23 cellular contexts compared by ENCODE assay signal in genomic region chr21:44312089-44312488, GRCh38. TPM values are rescaled to one million over a fixed set of nuclear protein-coding genes. Genes with fewer than 3 reads are reported as not detected.
DNase-seq lines count a peak whose midpoint lies in the region; ATAC-seq and TF ChIP-seq lines count a peak whose summit lies in the region.
"Had no signal": no experiment of that assay in that cellular context is flagged by ENCODE, and none has a peak within 500 bp of the region (broad histone marks: within the 10 kb centered on the region; RNA-seq: fewer than 3 reads in every experiment).

No MANE protein-coding gene starts in this region.

- no peak overlapping the region for H3K18ac ChIP-seq in IMR-90 (ENCODE audit: low read depth, low read length)

- peaks cover 5% of the 10 kb centered on the region; the same call in 1 of the 2 replicates for H3K9me1 ChIP-seq in IMR-90 (ENCODE audit: insufficient read depth, low read length)

- peak overlapping the region; percentile 18 for H3K27ac Mint-ChIP-seq in activated T-cell treated with anti-CD3 and anti-CD28 coated beads, Interleukin-2, amount 50 U/mL, for 24 hours
- no peak overlapping the region for H3K27ac Mint-ChIP-seq in activated T-cell treated with anti-CD3 and anti-CD28 coated beads, Interleukin-2, amount 50 U/mL, for 72 hours
- H3K27ac Mint-ChIP-seq in stimulated activated naive B cell treated with anti-CD40 and anti-IgM and Interleukin-4, amounts not matched to agents 10 μg/mL and 1 μg/mL and 100 μg/mL, for 72 hours: peak overlapping the region; percentile 39
- H3K27ac Mint-ChIP-seq: CD4-positive, alpha-beta T cell; GM23338; HFFc6 had no signal

- peaks cover 70% of the 10 kb centered on the region for H3K36me3 ChIP-seq in IMR-90 (ENCODE audit: control insufficient read depth, insufficient read depth, low read length)
- H3K36me3 ChIP-seq: BE2C had no signal

- TF ChIP-seq RAD21 in IMR-90 (IDR thresholded peaks at IDR 0.05; ENCODE audit: low read length): no peak

- no peak overlapping the region for H2AFZ ChIP-seq in IMR-90 (replicated peaks; ENCODE audit: low read length, poor library complexity)
- H2AFZ ChIP-seq: GM23338 had no signal

- peaks cover 7 to 20% of the 10 kb centered on the region in 2 experiments; a peak in 3 of 4 replicates for H3K79me1 ChIP-seq in IMR-90 (ENCODE audit: low read depth in 1 of 2, low read length in 2 of 2)

- no peak overlapping the region for H3K9ac ChIP-seq in IMR-90 (ENCODE audit: low read depth, low read length)
- H3K9ac ChIP-seq: BLaER1 treated with 17β-estradiol and CSF1 and Interleukin-3, amounts not matched to agents 10 nM and 100 nM had no signal

- no peak overlapping the region for H4K91ac ChIP-seq in IMR-90 (ENCODE audit: insufficient read depth, low read depth, low read length)

- ATAC-seq in activated T-cell treated with anti-CD3 and anti-CD28 coated beads, Interleukin-2, amount 50 U/mL, for 72 hours (replicated peaks in 1 of 2): no peak
- no peak for ATAC-seq in IMR-90 (ENCODE audit: low read depth)
- no peak for ATAC-seq in stimulated activated naive B cell treated with anti-CD40 and anti-IgM and Interleukin-4, amounts not matched to agents 10 μg/mL and 1 μg/mL and 100 μg/mL, for 72 hours (replicated peaks)
- ATAC-seq: GM12878, GM23338 had no signal

- no peak for TF ChIP-seq CTCF in IMR-90 (conservative IDR thresholded peaks at IDR 0.05; ENCODE audit: low read depth, low read length)

- H2BK20ac ChIP-seq in IMR-90 (ENCODE audit: low read depth, low read length): no peak overlapping the region

- H2AK9ac ChIP-seq in IMR-90 (replicated peaks; ENCODE audit: low read depth, low read length, poor library complexity): peak overlapping the region; percentile 72

- DNase-seq in activated T-cell treated with anti-CD3 and anti-CD28 coated beads, Interleukin-2, amount 50 U/mL, for 24 hours: no peak
- no peak for DNase-seq in activated T-cell treated with anti-CD3 and anti-CD28 coated beads, Interleukin-2, amount 50 U/mL, for 72 hours
- no peak for DNase-seq in IMR-90
- no peak for DNase-seq in stimulated activated naive B cell treated with anti-CD40 and anti-IgM and Interleukin-4, amounts not matched to agents 10 μg/mL and 1 μg/mL and 100 μg/mL, for 72 hours
- DNase-seq in activated CD8-positive, alpha-beta memory T cell treated with anti-CD3 and anti-CD28 coated beads, Interleukin-2, amount 50 U/mL, for 4 hours: no peak
- no peak for DNase-seq in inferior parietal cortex (ENCODE audit: extremely low spot score)
- DNase-seq: AML-193; BE2C; CD4-positive, alpha-beta T cell; CD8-positive, alpha-beta memory T cell; DMS 273 treated with DMSO at 0.1 percent for 48 hours; DMS79; EL; GDM1; HFFc6 had no signal

- TF ChIP-seq POLR2A in IMR-90 (IDR thresholded peaks at IDR 0.05; ENCODE audit: low read depth, low read length): no peak

- POLR2A ChIA-PET in IMR-90 (lab: Charles Lee; ENCODE audit: unreplicated experiment): no interaction called here

- in situ Hi-C loops in IMR-90 (cut with MboI; ENCODE audit: low sequenced_read_pairs): no loop called here

- dilution Hi-C loops in IMR-90 (cut with HindIII; ENCODE audit: low sequenced_read_pairs, unreplicated experiment): no loop called here

- H3K4me2 ChIP-seq in IMR-90 (ENCODE audit: low read depth, low read length): no peak overlapping the region
- H3K4me2 ChIP-seq: BLaER1 treated with 17β-estradiol and CSF1 and Interleukin-3, amounts not matched to agents 10 nM and 100 nM; GM23338 had no signal

- no peak overlapping the region for H3K4ac ChIP-seq in IMR-90 (ENCODE audit: low read depth, low read length)

- no peak overlapping the region for H3K23ac ChIP-seq in IMR-90 (ENCODE audit: low read depth, low read length)

- H3K9me3 ChIP-seq in IMR-90 (ENCODE audit: control insufficient read depth, insufficient read depth, low read length): no peaks in the 10 kb centered on the region
- H3K9me3 ChIP-seq: BE2C; BLaER1 treated with 17β-estradiol and CSF1 and Interleukin-3, amounts not matched to agents 10 nM and 100 nM; HAP-1 had no signal

- H3K4me1 Mint-ChIP-seq in activated T-cell treated with anti-CD3 and anti-CD28 coated beads, Interleukin-2, amount 50 U/mL, for 24 hours (ENCODE audit: low read depth): peaks cover 1% of the 10 kb centered on the region
- H3K4me1 Mint-ChIP-seq in activated T-cell treated with anti-CD3 and anti-CD28 coated beads, Interleukin-2, amount 50 U/mL, for 72 hours (ENCODE audit: low read depth): no peaks in the 10 kb centered on the region
- peaks cover 9 to 24% of the 10 kb centered on the region in 2 donors for H3K4me1 Mint-ChIP-seq in stimulated activated naive B cell treated with anti-CD40 and anti-IgM and Interleukin-4, amounts not matched to agents 10 μg/mL and 1 μg/mL and 100 μg/mL, for 72 hours
- H3K4me1 Mint-ChIP-seq: CD14-positive monocyte had no signal

- H3K4me3 ChIP-seq in IMR-90 (ENCODE audit: insufficient read depth, low read depth, low read length): no peak overlapping the region
- H3K4me3 ChIP-seq: BLaER1 treated with 17β-estradiol and CSF1 and Interleukin-3, amounts not matched to agents 10 nM and 100 nM; GM12878; GM23338; HAP-1 had no signal

- no peak overlapping the region for H2AK5ac ChIP-seq in IMR-90 (ENCODE audit: low read depth, low read length)

- CTCF ChIA-PET in IMR-90 (lab: Yijun Ruan, JAX): no interaction called here

- H4K8ac ChIP-seq in IMR-90 (ENCODE audit: low read depth in 2 of 2, low read length in 2 of 2): no peak overlapping the region

- H3K4me1 ChIP-seq in IMR-90 (ENCODE audit: control insufficient read depth, insufficient read depth, low read length): peaks cover 5% of the 10 kb centered on the region; the same call in 1 of the 2 replicates
- H3K4me1 ChIP-seq: BE2C, HAP-1 had no signal

- H4K20me1 ChIP-seq in IMR-90 (ENCODE audit: insufficient read depth, low read length): peaks cover 21% of the 10 kb centered on the region

- intact Hi-C loops in IMR-90 (cut with micrococcal nuclease): no loop called here

- no peak overlapping the region for H2BK120ac ChIP-seq in IMR-90 (ENCODE audit: low read depth, low read length)

- 85% methylated on average over 10 of the region's 22 CpGs; no CpG with 5 or more reads in 1 of the 2 experiments for WGBS in IMR-90 (ENCODE audit: extremely low coverage in 2 of 2, insufficient read length in 1 of 2), 2 experiments

- H4K5ac ChIP-seq in IMR-90 (ENCODE audit: low read depth, low read length): no peak overlapping the region

- H3K4me3 Mint-ChIP-seq in activated T-cell treated with anti-CD3 and anti-CD28 coated beads, Interleukin-2, amount 50 U/mL, for 24 hours: no peak overlapping the region
- no peak overlapping the region for H3K4me3 Mint-ChIP-seq in activated T-cell treated with anti-CD3 and anti-CD28 coated beads, Interleukin-2, amount 50 U/mL, for 72 hours
- H3K4me3 Mint-ChIP-seq in stimulated activated naive B cell treated with anti-CD40 and anti-IgM and Interleukin-4, amounts not matched to agents 10 μg/mL and 1 μg/mL and 100 μg/mL, for 72 hours: no peak overlapping the region
- H3K4me3 Mint-ChIP-seq: CD14-positive monocyte; CD4-positive, alpha-beta T cell; GM23338; HFFc6 had no signal

- H3K27me3 ChIP-seq in IMR-90 (ENCODE audit: control insufficient read depth, insufficient read depth, low read length): no peaks in the 10 kb centered on the region
- H3K27me3 ChIP-seq: BE2C; BLaER1 treated with 17β-estradiol and CSF1 and Interleukin-3, amounts not matched to agents 10 nM and 100 nM had no signal

- no TSS peak for BruUV-seq in IMR-90 (replicated peaks; lab: Mats Ljungman, UMichigan)

- no peak overlapping the region for H3K27ac ChIP-seq in IMR-90 (ENCODE audit: insufficient read depth, low read length)
- H3K27ac ChIP-seq: 22Rv1; BLaER1 treated with 17β-estradiol and CSF1 and Interleukin-3, amounts not matched to agents 10 nM and 100 nM had no signal

- no peak overlapping the region for H2BK5ac ChIP-seq in IMR-90 (ENCODE audit: low read depth, low read length, poor library complexity, severe bottlenecking)

- H3K9me3 Mint-ChIP-seq in activated T-cell treated with anti-CD3 and anti-CD28 coated beads, Interleukin-2, amount 50 U/mL, for 24 hours: no peaks in the 10 kb centered on the region
- H3K9me3 Mint-ChIP-seq in activated T-cell treated with anti-CD3 and anti-CD28 coated beads, Interleukin-2, amount 50 U/mL, for 72 hours: no peaks in the 10 kb centered on the region
- no peaks in the 10 kb centered on the region for H3K9me3 Mint-ChIP-seq in stimulated activated naive B cell treated with anti-CD40 and anti-IgM and Interleukin-4, amounts not matched to agents 10 μg/mL and 1 μg/mL and 100 μg/mL, for 72 hours
- H3K9me3 Mint-ChIP-seq: CD14-positive monocyte; CD4-positive, alpha-beta T cell; CD8-positive, alpha-beta memory T cell; GM23338; HFFc6 had no signal

- no peak overlapping the region for H3K56ac ChIP-seq in IMR-90 (ENCODE audit: extremely low read depth, insufficient read depth, low read length)

- peaks cover 75% of the 10 kb centered on the region for H3K36me3 Mint-ChIP-seq in activated T-cell treated with anti-CD3 and anti-CD28 coated beads, Interleukin-2, amount 50 U/mL, for 24 hours (ENCODE audit: low read depth)
- H3K36me3 Mint-ChIP-seq in activated T-cell treated with anti-CD3 and anti-CD28 coated beads, Interleukin-2, amount 50 U/mL, for 72 hours (ENCODE audit: insufficient read depth in 2 of 2): peaks cover 4 to 5% of the 10 kb centered on the region in 2 donors
- peaks cover 34 to 53% of the 10 kb centered on the region in 2 donors for H3K36me3 Mint-ChIP-seq in stimulated activated naive B cell treated with anti-CD40 and anti-IgM and Interleukin-4, amounts not matched to agents 10 μg/mL and 1 μg/mL and 100 μg/mL, for 72 hours

- no peaks in the 10 kb centered on the region for H3K27me3 Mint-ChIP-seq in activated T-cell treated with anti-CD3 and anti-CD28 coated beads, Interleukin-2, amount 50 U/mL, for 24 hours
- no peaks in the 10 kb centered on the region for H3K27me3 Mint-ChIP-seq in activated T-cell treated with anti-CD3 and anti-CD28 coated beads, Interleukin-2, amount 50 U/mL, for 72 hours (ENCODE audit: low read depth)
- H3K27me3 Mint-ChIP-seq in stimulated activated naive B cell treated with anti-CD40 and anti-IgM and Interleukin-4, amounts not matched to agents 10 μg/mL and 1 μg/mL and 100 μg/mL, for 72 hours: no peaks in the 10 kb centered on the region
- H3K27me3 Mint-ChIP-seq: CD4-positive, alpha-beta T cell had no signal

- H3K14ac ChIP-seq in IMR-90 (replicated peaks; ENCODE audit: low read depth, low read length): no peak overlapping the region

- no peak overlapping the region for H2BK15ac ChIP-seq in IMR-90 (ENCODE audit: low read depth, low read length)

RNA-seq across cellular contexts. Expression of gene PFKL, which starts 12.2 kb away (rescaled TPM):
- 100 to 1,000 TPM; 104 to 109 TPM for total RNA-seq in activated T-cell treated with anti-CD3 and anti-CD28 coated beads, Interleukin-2, amount 50 U/mL, for 72 hours
- total RNA-seq in IMR-90 (2012; rRNA removed): 100 and 103 TPM in 2 replicates
- polyA plus RNA-seq in IMR-90 (2012; rRNA removed): 126 and 131 TPM in 2 replicates
- 121 and 205 TPM in 2 replicates for polyA plus RNA-seq in IMR-90 (2012; cell fraction: cytosol; rRNA removed)
- 315 and 685 TPM in 2 replicates for polyA plus RNA-seq in IMR-90 (2012; cell fraction: nucleus; rRNA removed; ENCODE audit: low replicate concordance)

RNA-seq across cellular contexts. Expression of gene AIRE, which starts 26.4 kb away (rescaled TPM):
- not detected for total RNA-seq in activated T-cell treated with anti-CD3 and anti-CD28 coated beads, Interleukin-2, amount 50 U/mL, for 72 hours
- not detected in 2 replicates for total RNA-seq in IMR-90 (2012; rRNA removed)
- polyA plus RNA-seq in IMR-90 (2012; rRNA removed): 0.03 and 0.05 TPM in 2 replicates
- polyA plus RNA-seq in IMR-90 (2012; cell fraction: cytosol; rRNA removed): not detected in 2 replicates
- 0.54 and 0.91 TPM in 2 replicates for polyA plus RNA-seq in IMR-90 (2012; cell fraction: nucleus; rRNA removed; ENCODE audit: low replicate concordance)
- total RNA-seq: CD8-positive, alpha-beta memory T cell; H4 had no signal
- polyA plus RNA-seq: AG04450, CD14-positive monocyte, GM23338 had no signal

RNA-seq across cellular contexts. Expression of gene CFAP410, which starts 27.1 kb away (rescaled TPM):
- 10 to 100 TPM; 14.5 to 17.2 TPM for total RNA-seq in activated T-cell treated with anti-CD3 and anti-CD28 coated beads, Interleukin-2, amount 50 U/mL, for 72 hours
- total RNA-seq in IMR-90 (2012; rRNA removed): 3.3 and 3.8 TPM in 2 replicates
- polyA plus RNA-seq in IMR-90 (2012; rRNA removed): 10.3 and 12.4 TPM in 2 replicates
- polyA plus RNA-seq in IMR-90 (2012; cell fraction: cytosol; rRNA removed): 18.3 and 20.2 TPM in 2 replicates
- polyA plus RNA-seq in IMR-90 (2012; cell fraction: nucleus; rRNA removed; ENCODE audit: low replicate concordance): 43.6 and 107 TPM in 2 replicates

RNA-seq across cellular contexts. Expression of gene TRPM2, which starts 41.3 kb away (rescaled TPM):
- 1 to 10 TPM; 2.4 to 3.2 TPM for total RNA-seq in activated T-cell treated with anti-CD3 and anti-CD28 coated beads, Interleukin-2, amount 50 U/mL, for 72 hours
- not detected in 2 replicates for total RNA-seq in IMR-90 (2012; rRNA removed)
- not detected in 2 replicates for polyA plus RNA-seq in IMR-90 (2012; rRNA removed)
- polyA plus RNA-seq in IMR-90 (2012; cell fraction: cytosol; rRNA removed): not detected in 2 replicates
- 0.05 TPM in 1 of 2 replicates, not detected in the other for polyA plus RNA-seq in IMR-90 (2012; cell fraction: nucleus; rRNA removed; ENCODE audit: low replicate concordance)
- polyA plus RNA-seq: AG04450 had no signal

RNA-seq across cellular contexts. Expression of gene DNMT3L, which starts 50.4 kb away (rescaled TPM):
- total RNA-seq in activated T-cell treated with anti-CD3 and anti-CD28 coated beads, Interleukin-2, amount 50 U/mL, for 72 hours: not detected
- total RNA-seq in IMR-90 (2012; rRNA removed): not detected in 2 replicates
- polyA plus RNA-seq in IMR-90 (2012; rRNA removed): not detected in 2 replicates
- polyA plus RNA-seq in IMR-90 (2012; cell fraction: cytosol; rRNA removed): not detected in 2 replicates
- polyA plus RNA-seq in IMR-90 (2012; cell fraction: nucleus; rRNA removed; ENCODE audit: low replicate concordance): not detected in 2 replicates
- total RNA-seq: CD4-positive, alpha-beta T cell; CD8-positive, alpha-beta memory T cell; GM12878; GM23338; H4; HFFc6 had no signal
- polyA plus RNA-seq: AG04450; CD14-positive monocyte; CD8-positive, alpha-beta memory T cell; GM12878 had no signal
